20 cellular contexts compared by ENCODE assay signal in genomic region chr12:71356569-71356968, GRCh38.
DNase-seq lines count a peak whose midpoint lies in the region; ATAC-seq, FAIRE-seq and TF ChIP-seq lines count a peak whose summit lies in the region.
"Had no signal": no experiment of that assay in that cellular context is flagged by ENCODE, and none has a peak within 500 bp of the region (broad histone marks: within the 10 kb centered on the region; RNA-seq: fewer than 3 reads in every experiment).

No MANE protein-coding gene starts in this region.

- H2AFZ ChIP-seq in HCT116 (ENCODE audit: low read depth, low read length, poor library complexity, severe bottlenecking), result peak overlapping the region; percentile 30
- no peak overlapping the region for H2AFZ ChIP-seq in PC-3 (ENCODE audit: low read length)
- H2AFZ ChIP-seq: GM23248 had no signal

- TF ChIP-seq CTCF in HCT116 (IDR thresholded peaks at IDR 0.05 in 2 of 3, conservative IDR thresholded peaks at IDR 0.05 in 1 of 3; ENCODE audit: borderline replicate concordance in 1 of 3, insufficient read depth in 1 of 3, low read depth in 2 of 3, low read length in 2 of 3) (no peak), PC-3 (conservative IDR thresholded peaks at IDR 0.05; ENCODE audit: low read depth, low read length) (no peak), fibroblast of pulmonary artery (IDR thresholded peaks at IDR 0.05; ENCODE audit: low read length, missing control alignments) (no peak)

- H3K4me2 ChIP-seq in HCT116 (ENCODE audit: low read length), result no peak overlapping the region
- H3K4me2 ChIP-seq in PC-3 (ENCODE audit: low read length), result no peak overlapping the region

- CTCF ChIA-PET in HCT116 (lab: Charles Lee) (no interaction called here), PC-3 (lab: Charles Lee) (no interaction called here)

- H3F3A ChIP-seq in PC-3 (ENCODE audit: low read length, unreplicated experiment), result no peaks in the 10 kb centered on the region

- no peak for FAIRE-seq in GM19239 (lab: Jason Lieb, UNC)
- FAIRE-seq: GM12878, HTR-8/SVneo had no signal

- TF ChIP-seq RAD21 in HCT116 (IDR thresholded peaks at IDR 0.05; ENCODE audit: low read depth), result no peak

- POLR2A ChIA-PET in HCT116 (lab: Charles Lee), result no interaction called here
- POLR2A ChIA-PET in PC-3 (lab: Charles Lee; ENCODE audit: unreplicated experiment), result no interaction called here

- no peak for DNase-seq in HCT116 (ENCODE audit: low read depth, low spot score)
- peak; percentile 21 for DNase-seq in PC-3
- DNase-seq in fibroblast of pulmonary artery (ENCODE audit: low read depth), result peak; percentile 2
- no peak for DNase-seq in GM19239 (ENCODE audit: insufficient read length, low spot score)
- DNase-seq in right cardiac atrium, result no peak
- DNase-seq: ACHN; BE2C; C1 segment of cervical spinal cord; CD4-positive, CD25-positive, alpha-beta regulatory T cell; CD8-positive, alpha-beta memory T cell; COR-L47; DMS 273 treated with DMSO at 0.1 percent for 48 hours; DMS53; DND-41; EL; GM23248 had no signal

- H3K4me1 ChIP-seq in HCT116 (ENCODE audit: control insufficient read depth in 1 of 2, insufficient read depth in 2 of 2, low read length in 2 of 2) (no peaks in the 10 kb centered on the region), PC-3 (ENCODE audit: insufficient read depth, low read length) (peaks cover 3% of the 10 kb centered on the region; the same call in 1 of the 2 replicates), right cardiac atrium (ENCODE audit: control insufficient read depth, insufficient read depth, low read length) (no peaks in the 10 kb centered on the region)
- H3K4me1 ChIP-seq: BE2C, HAP-1 had no signal

- TF ChIP-seq POLR2A in HCT116 (IDR thresholded peaks at IDR 0.05; ENCODE audit: borderline replicate concordance, extremely low read depth, insufficient read depth, insufficient read length), result no peak

- H3K9ac ChIP-seq in HCT116 (ENCODE audit: low read length), result no peak overlapping the region
- no peak overlapping the region for H3K9ac ChIP-seq in PC-3 (ENCODE audit: low read length)
- H3K9ac ChIP-seq: GM23248 had no signal

- 1% methylated on average over 1 of the region's 1 CpG for WGBS in right cardiac atrium

- H3K9me2 ChIP-seq in HCT116 (ENCODE audit: insufficient read depth) (no peaks in the 10 kb centered on the region), PC-3 (replicated peaks; ENCODE audit: low read length) (no peaks in the 10 kb centered on the region)

- H3K27me3 ChIP-seq in HCT116 (ENCODE audit: insufficient read depth, low read length) (no peaks in the 10 kb centered on the region), PC-3 (ENCODE audit: low read length) (no peaks in the 10 kb centered on the region), right cardiac atrium (ENCODE audit: control insufficient read depth, insufficient read depth) (no peaks in the 10 kb centered on the region)
- H3K27me3 ChIP-seq: BE2C had no signal

- no peak overlapping the region for H3K27ac ChIP-seq in HCT116 (ENCODE audit: low read depth, low read length)
- no peak overlapping the region for H3K27ac ChIP-seq in PC-3 (ENCODE audit: low read length)
- no peak overlapping the region for H3K27ac ChIP-seq in right cardiac atrium (ENCODE audit: low read length)
- H3K27ac ChIP-seq: GM23248 had no signal

- intact Hi-C loops in HCT116 (cut with micrococcal nuclease) (no loop called here), PC-3 (cut with micrococcal nuclease) (no loop called here), right cardiac atrium (cut with DNase I) (no loop called here)

- no TSS peak for BruUV-seq in HCT116 (replicated peaks; lab: Mats Ljungman, UMichigan)
- BruUV-seq in PC-3 (replicated peaks; lab: Mats Ljungman, UMichigan), result no TSS peak

- H3K9me3 ChIP-seq in HCT116 (ENCODE audit: control insufficient read depth in 1 of 2, insufficient read depth in 1 of 2, low read depth in 1 of 2, low read length in 2 of 2), result no peaks in the 10 kb centered on the region
- H3K9me3 ChIP-seq in PC-3 (ENCODE audit: low read length), result no peaks in the 10 kb centered on the region
- no peaks in the 10 kb centered on the region for H3K9me3 ChIP-seq in right cardiac atrium (ENCODE audit: control insufficient read depth, low read length)
- H3K9me3 ChIP-seq: BE2C, HAP-1 had no signal

- H4K20me1 ChIP-seq in HCT116 (ENCODE audit: insufficient read depth), result no peaks in the 10 kb centered on the region
- H4K20me1 ChIP-seq in PC-3 (ENCODE audit: low read length), result no peaks in the 10 kb centered on the region

- ATAC-seq in HCT116 (no peak), PC-3 (no peak), HG03097 (IDR thresholded peaks at IDR 0.05; ENCODE audit: low FRiP score, unreplicated experiment) (no peak), right cardiac atrium (no peak)
- ATAC-seq: GM12878 had no signal

- H3K79me2 ChIP-seq in HCT116 (ENCODE audit: insufficient read depth, low read length) (no peaks in the 10 kb centered on the region), PC-3 (ENCODE audit: low read length) (no peaks in the 10 kb centered on the region)

- RAD21 ChIA-PET in HCT116 (lab: Charles Lee; ENCODE audit: low non-redundant PET in 1 of 2, low total read pairs in 2 of 2, uncharacterized antibody in 2 of 2, unreplicated experiment in 2 of 2), result no interaction called here

- H3K4me3 ChIP-seq in HCT116 (replicated peaks in 1 of 2; ENCODE audit: low read depth in 1 of 2, low read length in 2 of 2) (no peak overlapping the region), PC-3 (ENCODE audit: low read length) (no peak overlapping the region), fibroblast of pulmonary artery (replicated peaks; ENCODE audit: low read depth, low read length) (no peak overlapping the region), right cardiac atrium (ENCODE audit: low read length) (no peak overlapping the region)
- H3K4me3 ChIP-seq: GM12878, GM23248, HAP-1 had no signal

- H3K36me3 ChIP-seq in HCT116 (ENCODE audit: control insufficient read depth in 1 of 2, insufficient read depth in 2 of 2, low read length in 2 of 2), result no peaks in the 10 kb centered on the region
- H3K36me3 ChIP-seq in PC-3 (ENCODE audit: low read depth, low read length), result no peaks in the 10 kb centered on the region
- H3K36me3 ChIP-seq: BE2C, HAP-1 had no signal

TF ChIP-seq in HCT116, 20 proteins besides CTCF, POLR2A, EP300 and RAD21:
- no peak for TF ChIP-seq CEBPB (IDR thresholded peaks at IDR 0.05; ENCODE audit: low read depth)
- TF ChIP-seq SP1 (IDR thresholded peaks at IDR 0.05; ENCODE audit: low read depth), result no peak
- no peak for TF ChIP-seq FOSL1 (IDR thresholded peaks at IDR 0.05; ENCODE audit: low read depth)
- no peak for TF ChIP-seq YY1 (IDR thresholded peaks at IDR 0.05; ENCODE audit: extremely low read depth, insufficient replicate concordance, low read depth, low read length)
- no peak for TF ChIP-seq EZH2phosphoT487 (IDR thresholded peaks at IDR 0.05; ENCODE audit: borderline replicate concordance)
- TF ChIP-seq CBX3 (IDR thresholded peaks at IDR 0.05; ENCODE audit: low read depth), result no peak
- TF ChIP-seq SIN3A (IDR thresholded peaks at IDR 0.05; ENCODE audit: low read depth), result no peak
- no peak for TF ChIP-seq ATF3 (IDR thresholded peaks at IDR 0.05)
- TF ChIP-seq ZFX (IDR thresholded peaks at IDR 0.05), result no peak
- no peak for TF ChIP-seq SRF (IDR thresholded peaks at IDR 0.05; ENCODE audit: low read depth)
- no peak for TF ChIP-seq ZBTB33 (IDR thresholded peaks at IDR 0.05; ENCODE audit: extremely low read depth, insufficient replicate concordance, low read length)
- TF ChIP-seq TCF7L2 (IDR thresholded peaks at IDR 0.05; ENCODE audit: borderline replicate concordance, extremely low read depth, insufficient read depth, insufficient read length), result no peak
- no peak for TF ChIP-seq EGR1 (IDR thresholded peaks at IDR 0.05; ENCODE audit: low read depth)

Comparison
In these comparisons a context has a peak if more than half of its experiments do, and no peak if none do; other contexts are left out.
1. DNase-seq: peak in PC-3 (single experiment) and fibroblast of pulmonary artery (single experiment); none in HCT116 (single experiment), GM19239 (single experiment) and right cardiac atrium (0 of 3).